In genomic region chr5:131630208-131630962, GRCh38 we compare ENCODE assay signal across 1 cellular context.
TF ChIP-seq lines count a peak whose summit lies in the region.

No MANE protein-coding gene starts in this region.

TF ChIP-seq in GM12878, 131 proteins besides CTCF, POLR2A, EP300 and RAD21 (continued from another document):
- TF ChIP-seq GABPA (IDR thresholded peaks at IDR 0.05; ENCODE audit: low read depth) (no peak), RELB (IDR thresholded peaks at IDR 0.05; ENCODE audit: low read depth) (no peak)
